10 cellular contexts compared by ENCODE assay signal in the genomic region with DNA sequence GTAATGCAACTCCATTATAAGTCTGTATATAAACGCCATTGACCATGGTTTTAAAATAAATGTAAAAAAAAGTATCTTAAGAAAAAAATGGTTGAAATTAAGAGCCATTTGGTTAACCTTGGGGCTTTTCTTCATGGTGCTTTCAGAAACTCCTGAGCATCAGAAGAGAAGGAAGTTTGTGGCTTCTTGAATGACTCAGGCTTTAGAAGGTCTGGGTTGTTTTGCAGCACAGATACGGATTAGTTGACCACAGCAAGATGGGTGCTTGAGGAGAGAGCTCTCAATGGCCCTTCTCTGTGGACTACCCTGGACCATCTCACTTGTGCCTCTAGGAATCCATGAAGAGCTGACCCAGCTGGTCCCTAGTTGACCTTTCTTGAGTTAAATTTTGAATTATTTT.
DNase-seq lines count a peak whose midpoint lies in the region; ATAC-seq lines count a peak whose summit lies in the region.
"Had no signal": no experiment of that assay in that cellular context is flagged by ENCODE, and none has a peak within 500 bp of the region (broad histone marks: within the 10 kb centered on the region; RNA-seq: fewer than 3 reads in every experiment).

No MANE protein-coding gene starts in this region.

- intact Hi-C loops in posterior vena cava (cut with DNase I): no loop called here

- no peak overlapping the region for H3K27ac Mint-ChIP-seq in activated naive CD4-positive, alpha-beta T cell treated with anti-CD3 and anti-CD28 coated beads, Interleukin-2, amount 50 U/mL, for 72 hours

- H3K36me3 Mint-ChIP-seq in activated naive CD4-positive, alpha-beta T cell treated with anti-CD3 and anti-CD28 coated beads, Interleukin-2, amount 50 U/mL, for 72 hours: no peaks in the 10 kb centered on the region

- DNase-seq in activated naive CD4-positive, alpha-beta T cell treated with anti-CD3 and anti-CD28 coated beads, Interleukin-2, amount 50 U/mL, for 72 hours (ENCODE audit: low spot score in 2 of 2): no peak
- DNase-seq in activated naive CD4-positive, alpha-beta T cell treated with anti-CD3 and anti-CD28 coated beads, Interleukin-2, amount 50 U/mL, for 16 hours: no peak
- DNase-seq in Kasumi-1 (lab: John Stamatoyannopoulos, UW) (peak; percentile 69 to 72), posterior vena cava (ENCODE audit: low spot score) (no peak), NCI-H2227 treated with DMSO at 0.1 percent for 48 hours (lab: John Stamatoyannopoulos, UW) (no peak)
- no peak for DNase-seq in stimulated activated naive CD8-positive, alpha-beta T cell treated with anti-CD3 and anti-CD28 coated beads, Interleukin-15, Interleukin-2, amounts not matched to agents 100 U/mL and 50 U/mL, for 24 hours
- DNase-seq in stimulated activated CD8-positive, alpha-beta memory T cell treated with anti-CD3 and anti-CD28 coated beads, Interleukin-4, amount 100 ng/mL, for 48 hours: no peak
- DNase-seq: stimulated activated CD4-positive, alpha-beta T cell treated with anti-CD3 and anti-CD28 coated beads, Interleukin-2, amount 100 ng/mL, for 48 hours had no signal

- peak; percentile 78 to 86 for ATAC-seq in activated naive CD4-positive, alpha-beta T cell treated with anti-CD3 and anti-CD28 coated beads, Interleukin-2, amount 50 U/mL, for 72 hours
- peak; percentile 87 for ATAC-seq in HG02798 (IDR thresholded peaks at IDR 0.05; ENCODE audit: poor library complexity, unreplicated experiment)
- peak; percentile 46 for ATAC-seq in stimulated activated naive CD8-positive, alpha-beta T cell treated with anti-CD3 and anti-CD28 coated beads, Interleukin-15, Interleukin-2, amounts not matched to agents 100 U/mL and 50 U/mL, for 24 hours
- ATAC-seq: Panc1 had no signal

- no peaks in the 10 kb centered on the region for H3K9me3 Mint-ChIP-seq in activated naive CD4-positive, alpha-beta T cell treated with anti-CD3 and anti-CD28 coated beads, Interleukin-2, amount 50 U/mL, for 72 hours

Comparison
In these comparisons a context has a peak if more than half of its experiments do, and no peak if none do; other contexts are left out.
1. DNase-seq: peak in Kasumi-1 (2 of 2); none in activated naive CD4-positive, alpha-beta T cell treated with anti-CD3 and anti-CD28 coated beads, Interleukin-2, amount 50 U/mL, for 72 hours (0 of 2), activated naive CD4-positive, alpha-beta T cell treated with anti-CD3 and anti-CD28 coated beads, Interleukin-2, amount 50 U/mL, for 16 hours (single experiment), stimulated activated naive CD8-positive, alpha-beta T cell treated with anti-CD3 and anti-CD28 coated beads, Interleukin-15, Interleukin-2, amounts not matched to agents 100 U/mL and 50 U/mL, for 24 hours (single experiment), stimulated activated CD8-positive, alpha-beta memory T cell treated with anti-CD3 and anti-CD28 coated beads, Interleukin-4, amount 100 ng/mL, for 48 hours (single experiment), posterior vena cava (single experiment) and NCI-H2227 treated with DMSO at 0.1 percent for 48 hours (single experiment).
2. Peak in every context shown above with its lines, with median percentiles within 50 percentile points of each other: ATAC-seq.